ENCODE assay signal across 14 cellular contexts in genomic region chr5:17425385-17426070, GRCh38.
"Had no signal": no experiment of that assay in that cellular context is flagged by ENCODE, and none has a peak within 500 bp of the region (broad histone marks: within the 10 kb centered on the region; RNA-seq: fewer than 3 reads in every experiment).

No MANE protein-coding gene starts in this region.

- H3K36me3 ChIP-seq: cardiac muscle cell, esophagus muscularis mucosa, ovary, thyroid gland, uterus, WERI-Rb-1 had no signal

- H3K9me3 ChIP-seq: esophagus muscularis mucosa, ovary, thyroid gland, uterus had no signal

- ATAC-seq: activated CD4-positive, alpha-beta T cell treated with anti-CD3 and anti-CD28 coated beads for 36 hours; activated CD8-positive, alpha-beta T cell treated with anti-CD3 and anti-CD28 coated beads, Interleukin-2, amount 10 ng/mL, durations not matched to agents 7 days and 5 days; activated naive CD8-positive, alpha-beta T cell treated with anti-CD3 and anti-CD28 coated beads, Interleukin-2, amount 50 U/mL, for 24 hours; stimulated activated naive CD8-positive, alpha-beta T cell treated with anti-CD3 and anti-CD28 coated beads, Interleukin-15, amount 100 ng/mL, for 72 hours had no signal

- H3K27ac ChIP-seq: cardiac muscle cell, esophagus muscularis mucosa, ovary, thyroid gland, uterus, WERI-Rb-1 had no signal

- H3K9me3 Mint-ChIP-seq: activated T-helper 1 cell treated with anti-CD3 and anti-CD28 coated beads, Interleukin-12 subunit alpha, Interleukin-12 subunit beta, Interleukin-2, Interleukin-4 antibody, amounts not matched to agents 30 ng/mL and 10 ng/mL and 1 ng/mL, durations not matched to agents 14 hours and 24 hours and 36 hours; neural crest cell had no signal

- H3K27ac Mint-ChIP-seq: activated CD4-positive, alpha-beta T cell treated with anti-CD3 and anti-CD28 coated beads for 36 hours; activated CD8-positive, alpha-beta T cell treated with anti-CD3 and anti-CD28 coated beads, Interleukin-2, amount 10 ng/mL, durations not matched to agents 7 days and 5 days; activated naive CD8-positive, alpha-beta T cell treated with anti-CD3 and anti-CD28 coated beads, Interleukin-2, amount 50 U/mL, for 24 hours; activated T-helper 1 cell treated with anti-CD3 and anti-CD28 coated beads, Interleukin-12 subunit alpha, Interleukin-12 subunit beta, Interleukin-2, Interleukin-4 antibody, amounts not matched to agents 30 ng/mL and 10 ng/mL and 1 ng/mL, durations not matched to agents 14 hours and 24 hours and 36 hours; stimulated activated naive CD8-positive, alpha-beta T cell treated with anti-CD3 and anti-CD28 coated beads, Interleukin-15, amount 100 ng/mL, for 72 hours had no signal

- H3K4me3 Mint-ChIP-seq: activated CD4-positive, alpha-beta T cell treated with anti-CD3 and anti-CD28 coated beads for 36 hours; activated CD8-positive, alpha-beta T cell treated with anti-CD3 and anti-CD28 coated beads, Interleukin-2, amount 10 ng/mL, durations not matched to agents 7 days and 5 days; activated naive CD8-positive, alpha-beta T cell treated with anti-CD3 and anti-CD28 coated beads, Interleukin-2, amount 50 U/mL, for 24 hours; activated T-helper 1 cell treated with anti-CD3 and anti-CD28 coated beads, Interleukin-12 subunit alpha, Interleukin-12 subunit beta, Interleukin-2, Interleukin-4 antibody, amounts not matched to agents 30 ng/mL and 10 ng/mL and 1 ng/mL, durations not matched to agents 14 hours and 24 hours and 36 hours; neural crest cell; stimulated activated naive CD8-positive, alpha-beta T cell treated with anti-CD3 and anti-CD28 coated beads, Interleukin-15, amount 100 ng/mL, for 72 hours had no signal

- H3K4me1 ChIP-seq: esophagus muscularis mucosa, thyroid gland, uterus had no signal

- H3K4me1 Mint-ChIP-seq: activated CD4-positive, alpha-beta T cell treated with anti-CD3 and anti-CD28 coated beads for 36 hours; activated naive CD8-positive, alpha-beta T cell treated with anti-CD3 and anti-CD28 coated beads, Interleukin-2, amount 50 U/mL, for 24 hours; neural crest cell; stimulated activated naive CD8-positive, alpha-beta T cell treated with anti-CD3 and anti-CD28 coated beads, Interleukin-15, amount 100 ng/mL, for 72 hours had no signal

- H3K4me3 ChIP-seq: cardiac muscle cell, esophagus muscularis mucosa, ovary, thyroid gland, uterus had no signal

- DNase-seq: activated CD4-positive, alpha-beta T cell treated with anti-CD3 and anti-CD28 coated beads for 36 hours; activated CD8-positive, alpha-beta T cell treated with anti-CD3 and anti-CD28 coated beads, Interleukin-2, amount 10 ng/mL, durations not matched to agents 7 days and 5 days; activated naive CD4-positive, alpha-beta T cell; activated naive CD8-positive, alpha-beta T cell treated with anti-CD3 and anti-CD28 coated beads, Interleukin-2, amount 50 U/mL, for 24 hours; ovary; stimulated activated CD4-positive, alpha-beta T cell treated with anti-CD3 and anti-CD28 coated beads, Interleukin-4, amount 100 ng/mL, for 1 hour; stimulated activated naive CD8-positive, alpha-beta T cell treated with anti-CD3 and anti-CD28 coated beads, Interleukin-15, amount 100 ng/mL, for 72 hours; thyroid gland; uterus; WERI-Rb-1 had no signal

- H3K27me3 ChIP-seq: cardiac muscle cell, ovary, thyroid gland, uterus had no signal

- H3K27me3 Mint-ChIP-seq: activated CD4-positive, alpha-beta T cell treated with anti-CD3 and anti-CD28 coated beads for 36 hours; activated naive CD8-positive, alpha-beta T cell treated with anti-CD3 and anti-CD28 coated beads, Interleukin-2, amount 50 U/mL, for 24 hours; stimulated activated naive CD8-positive, alpha-beta T cell treated with anti-CD3 and anti-CD28 coated beads, Interleukin-15, amount 100 ng/mL, for 72 hours had no signal
